In the genomic region with DNA sequence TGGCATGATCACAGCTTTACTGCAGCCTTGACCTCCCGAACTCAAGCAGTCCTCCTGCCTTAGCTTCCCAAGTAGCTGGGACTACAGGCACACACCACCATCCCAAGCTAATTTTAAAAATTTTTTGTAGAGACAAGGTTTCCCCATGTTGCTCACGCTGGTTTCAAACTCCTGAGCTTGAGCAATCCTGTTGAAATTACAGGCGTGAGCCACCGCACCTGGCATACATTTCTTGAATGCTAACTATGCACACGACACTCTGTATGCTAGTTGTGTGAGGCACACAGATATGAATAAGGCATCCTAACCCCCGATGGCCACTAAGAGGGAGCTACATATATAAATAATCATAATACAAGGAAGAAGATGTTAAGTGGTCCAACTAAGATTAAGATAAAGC, we compare ENCODE assay signal across 9 cellular contexts.
"Had no signal": no experiment of that assay in that cellular context is flagged by ENCODE, and none has a peak within 500 bp of the region (broad histone marks: within the 10 kb centered on the region; RNA-seq: fewer than 3 reads in every experiment).

No MANE protein-coding gene starts in this region.

- H3K27ac Mint-ChIP-seq: GM23338 had no signal

- H3K4me2 ChIP-seq: GM23338, KMS-11 had no signal

- FAIRE-seq: H1, H54, HTR-8/SVneo had no signal

- H3K27ac ChIP-seq: KMS-11 had no signal

- H3K9me3 Mint-ChIP-seq: GM23338, H9, IgD-negative memory B cell had no signal

- H3K4me3 Mint-ChIP-seq: GM23338, H9, IgD-negative memory B cell had no signal

- H3K36me3 Mint-ChIP-seq: IgD-negative memory B cell had no signal

- H3K4me3 ChIP-seq: GM23338 had no signal

- DNase-seq: H9, HCEC 1CT, KBM-7 had no signal

- H3K27me3 Mint-ChIP-seq: IgD-negative memory B cell had no signal

- ATAC-seq: GM23338 had no signal

- H3K9ac ChIP-seq: KMS-11 had no signal
